ENCODE assay signal across 8 cellular contexts in genomic region chr5:16178745-16179372, GRCh38. TPM values are rescaled to one million over a fixed set of nuclear protein-coding genes. Genes with fewer than 3 reads are reported as not detected.
DNase-seq lines count a peak whose midpoint lies in the region; ATAC-seq and TF ChIP-seq lines count a peak whose summit lies in the region.

No MANE protein-coding gene starts in this region.

- H3K79me2 ChIP-seq in osteoblast (ENCODE audit: insufficient read depth, low read length), result no peaks in the 10 kb centered on the region

- no peak overlapping the region for H3K4me3 Mint-ChIP-seq in activated naive CD4-positive, alpha-beta T cell treated with anti-CD3 and anti-CD28 coated beads, Interleukin-2, amount 10 ng/mL, durations not matched to agents 7 days and 5 days
- H3K4me3 Mint-ChIP-seq in Calu3 (ENCODE audit: low read depth, unreplicated experiment), result no peak overlapping the region

- H3K4me2 ChIP-seq in osteoblast (ENCODE audit: insufficient read depth, low read length), result peak overlapping the region; percentile 32

- H3K36me3 ChIP-seq in osteoblast (ENCODE audit: insufficient read depth, low read length), result no peaks in the 10 kb centered on the region

- no peaks in the 10 kb centered on the region for H4K20me1 ChIP-seq in osteoblast (ENCODE audit: insufficient read depth, low read length)

- H3K27ac ChIP-seq in osteoblast (ENCODE audit: low read depth, low read length), result no peak overlapping the region

- peak; percentile 59 for ATAC-seq in GM21723 (IDR thresholded peaks at IDR 0.05; ENCODE audit: unreplicated experiment)
- no peak for ATAC-seq in HG03342 (IDR thresholded peaks at IDR 0.05; ENCODE audit: unreplicated experiment)

- H3K4me3 ChIP-seq in osteoblast (ENCODE audit: insufficient read depth, low read length), result no peak overlapping the region

- intact Hi-C loops in head of caudate nucleus (cut with DNase I) (no loop called here), Calu3 (cut with micrococcal nuclease; ENCODE audit: unreplicated experiment) (no loop called here)

- H3K27me3 Mint-ChIP-seq in activated naive CD4-positive, alpha-beta T cell treated with anti-CD3 and anti-CD28 coated beads, Interleukin-2, amount 10 ng/mL, durations not matched to agents 7 days and 5 days, result peaks cover 30% of the 10 kb centered on the region
- no peaks in the 10 kb centered on the region for H3K27me3 Mint-ChIP-seq in Calu3 (ENCODE audit: unreplicated experiment)

- CTCF ChIA-PET in activated naive CD4-positive, alpha-beta T cell treated with anti-CD3 and anti-CD28 coated beads, Interleukin-2, amount 10 ng/mL, durations not matched to agents 7 days and 5 days (lab: Charles Lee), result no interaction called here
- CTCF ChIA-PET in Calu3 (lab: Charles Lee), result no interaction called here

- no peaks in the 10 kb centered on the region for H3K9me3 ChIP-seq in osteoblast (ENCODE audit: low read depth, low read length)

- H3K4me1 ChIP-seq in osteoblast (ENCODE audit: insufficient read depth, low read length), result no peaks in the 10 kb centered on the region

- DNase-seq in NCI-H345 (lab: John Stamatoyannopoulos, UW), result peak; percentile 54
- peak; percentile 65 for DNase-seq in activated naive CD4-positive, alpha-beta T cell treated with anti-CD3 and anti-CD28 coated beads, Interleukin-2, amount 10 ng/mL, durations not matched to agents 7 days and 5 days
- DNase-seq in head of caudate nucleus, result peak; percentile 21 to 85 (median 62)
- DNase-seq in osteoblast (ENCODE audit: insufficient read length, low spot score, missing footprints), result peak; percentile 90
- DNase-seq in Calu3, result no peak
- no peak for DNase-seq in middle frontal gyrus (ENCODE audit: extremely low spot score, low spot score)

- peaks cover 4% of the 10 kb centered on the region for H3K4me1 Mint-ChIP-seq in activated naive CD4-positive, alpha-beta T cell treated with anti-CD3 and anti-CD28 coated beads, Interleukin-2, amount 10 ng/mL, durations not matched to agents 7 days and 5 days
- no peaks in the 10 kb centered on the region for H3K4me1 Mint-ChIP-seq in Calu3 (ENCODE audit: low read depth, unreplicated experiment)

- no peak for TF ChIP-seq CTCF in osteoblast (IDR thresholded peaks at IDR 0.05; ENCODE audit: extremely low read depth, low read depth, low read length)
- TF ChIP-seq CTCF in Calu3 (IDR thresholded peaks at IDR 0.05; ENCODE audit: unreplicated experiment), result no peak

- H3K9me3 Mint-ChIP-seq in activated naive CD4-positive, alpha-beta T cell treated with anti-CD3 and anti-CD28 coated beads, Interleukin-2, amount 10 ng/mL, durations not matched to agents 7 days and 5 days, result no peaks in the 10 kb centered on the region
- H3K9me3 Mint-ChIP-seq in Calu3 (ENCODE audit: low read depth, unreplicated experiment), result no peaks in the 10 kb centered on the region

- H3K27ac Mint-ChIP-seq in activated naive CD4-positive, alpha-beta T cell treated with anti-CD3 and anti-CD28 coated beads, Interleukin-2, amount 10 ng/mL, durations not matched to agents 7 days and 5 days, result peak overlapping the region; percentile 53
- H3K27ac Mint-ChIP-seq in Calu3 (ENCODE audit: unreplicated experiment), result no peak overlapping the region

- no peak overlapping the region for H2AFZ ChIP-seq in osteoblast (ENCODE audit: low read length)

- peaks cover 21% of the 10 kb centered on the region for H3K27me3 ChIP-seq in osteoblast (ENCODE audit: insufficient read depth, low read length)

- BruUV-seq in Calu3 (replicated peaks; lab: Mats Ljungman, UMichigan), result no TSS peak

- H3K36me3 Mint-ChIP-seq in activated naive CD4-positive, alpha-beta T cell treated with anti-CD3 and anti-CD28 coated beads, Interleukin-2, amount 10 ng/mL, durations not matched to agents 7 days and 5 days, result peaks cover 6% of the 10 kb centered on the region
- no peaks in the 10 kb centered on the region for H3K36me3 Mint-ChIP-seq in Calu3 (ENCODE audit: insufficient read depth, unreplicated experiment)

RNA-seq across cellular contexts. Expression of gene MARCHF11, which starts 0.7 kb away (rescaled TPM):
- total RNA-seq in osteoblast (not detected in 2 replicates), Calu3 (2022) (not detected in 2 replicates)

Comparison
In these comparisons a context has a peak if more than half of its experiments do, and no peak if none do; other contexts are left out.
1. DNase-seq: peak in NCI-H345 (single experiment), activated naive CD4-positive, alpha-beta T cell treated with anti-CD3 and anti-CD28 coated beads, Interleukin-2, amount 10 ng/mL, durations not matched to agents 7 days and 5 days (single experiment), head of caudate nucleus (42 of 42) and osteoblast (single experiment); none in Calu3 (single experiment) and middle frontal gyrus (single experiment).